In genomic region chr9:16672501-16672900, GRCh38 we compare ENCODE assay signal across 24 cellular contexts.
DNase-seq lines count a peak whose midpoint lies in the region; ATAC-seq and TF ChIP-seq lines count a peak whose summit lies in the region.
"Had no signal": no experiment of that assay in that cellular context is flagged by ENCODE, and none has a peak within 500 bp of the region (broad histone marks: within the 10 kb centered on the region; RNA-seq: fewer than 3 reads in every experiment).

No MANE protein-coding gene starts in this region.

- POLR2A ChIA-PET in HEK293 (lab: Yijun Ruan, JAX), result no interaction called here
- POLR2A ChIA-PET in activated CD8-positive, alpha-beta T cell treated with anti-CD3 and anti-CD28 coated beads, Interleukin-2, amount 10 ng/mL, durations not matched to agents 7 days and 5 days (lab: Charles Lee), result no interaction called here

- CTCF ChIA-PET in HEK293 (lab: Yijun Ruan, JAX), result interaction anchor here (0.6 kb wide), 1 partner anchor 54 kb away, joined by 3 read pairs; no protein-coding TSS in a partner anchor
- CTCF ChIA-PET in activated CD8-positive, alpha-beta T cell treated with anti-CD3 and anti-CD28 coated beads, Interleukin-2, amount 10 ng/mL, durations not matched to agents 7 days and 5 days (lab: Charles Lee), result no interaction called here

- H3K36me3 ChIP-seq in BLaER1 (no peaks in the 10 kb centered on the region), HEK293 (ENCODE audit: control insufficient read depth in 2 of 2, insufficient read depth in 1 of 2, low read length in 2 of 2) (no peaks in the 10 kb centered on the region)
- H3K36me3 ChIP-seq: Peyer's patch had no signal

- H3K4me3 ChIP-seq in BLaER1 (no peak overlapping the region), HEK293 (ENCODE audit: low read depth, low read length) (no peak overlapping the region)
- H3K4me3 ChIP-seq: GM12878, MG63, Peyer's patch had no signal

- H4K20me1 ChIP-seq in BLaER1, result no peaks in the 10 kb centered on the region

- H3K9me3 ChIP-seq in BLaER1 (no peaks in the 10 kb centered on the region), HEK293 (ENCODE audit: control insufficient read depth, insufficient read depth, low read depth, low read length) (no peaks in the 10 kb centered on the region)
- H3K9me3 ChIP-seq: MG63, Peyer's patch, SK-N-SH had no signal

- peaks cover 10% of the 10 kb centered on the region for H3K36me3 Mint-ChIP-seq in nephron (ENCODE audit: low read depth)
- no peaks in the 10 kb centered on the region for H3K36me3 Mint-ChIP-seq in T-helper 2 cell treated with Interferon-gamma antibody and Interleukin-4, amounts not matched to agents 5 μg/mL and 100 μg/mL, for 36 hours (ENCODE audit: low read depth)
- no peaks in the 10 kb centered on the region for H3K36me3 Mint-ChIP-seq in activated CD8-positive, alpha-beta T cell treated with anti-CD3 and anti-CD28 coated beads, Interleukin-2, amount 10 ng/mL, durations not matched to agents 7 days and 5 days (ENCODE audit: low read depth)
- H3K36me3 Mint-ChIP-seq: CD14-positive monocyte; CD8-positive, alpha-beta memory T cell had no signal

- H3K4me3 Mint-ChIP-seq in nephron, result no peak overlapping the region
- no peak overlapping the region for H3K4me3 Mint-ChIP-seq in T-helper 2 cell treated with Interferon-gamma antibody and Interleukin-4, amounts not matched to agents 5 μg/mL and 100 μg/mL, for 36 hours
- no peak overlapping the region for H3K4me3 Mint-ChIP-seq in activated CD8-positive, alpha-beta T cell treated with anti-CD3 and anti-CD28 coated beads, Interleukin-2, amount 10 ng/mL, durations not matched to agents 7 days and 5 days
- H3K4me3 Mint-ChIP-seq: CD14-positive monocyte; CD8-positive, alpha-beta memory T cell; T-helper 17 cell had no signal

- no peak overlapping the region for H3K9ac ChIP-seq in BLaER1
- H3K9ac ChIP-seq: SK-N-SH had no signal

- H3K27me3 ChIP-seq in BLaER1, result no peaks in the 10 kb centered on the region
- H3K27me3 ChIP-seq: MG63, Peyer's patch had no signal

- no peak for TF ChIP-seq CTCF in HEK293 (tag by site-specific recombination; IDR thresholded peaks at IDR 0.05)
- TF ChIP-seq CTCF in VCaP (conservative IDR thresholded peaks at IDR 0.05), result no peak
- TF ChIP-seq CTCF in nephron (IDR thresholded peaks at IDR 0.05; ENCODE audit: unreplicated experiment in 3 of 3), result no peak

- H3K4me1 Mint-ChIP-seq in nephron, result peaks cover 42% of the 10 kb centered on the region
- H3K4me1 Mint-ChIP-seq in T-helper 2 cell treated with Interferon-gamma antibody and Interleukin-4, amounts not matched to agents 5 μg/mL and 100 μg/mL, for 36 hours (ENCODE audit: low read depth), result no peaks in the 10 kb centered on the region
- H3K4me1 Mint-ChIP-seq in activated CD8-positive, alpha-beta T cell treated with anti-CD3 and anti-CD28 coated beads, Interleukin-2, amount 10 ng/mL, durations not matched to agents 7 days and 5 days (ENCODE audit: low read depth), result no peaks in the 10 kb centered on the region
- H3K4me1 Mint-ChIP-seq: CD14-positive monocyte; CD8-positive, alpha-beta memory T cell; T-helper 17 cell had no signal

- peak overlapping the region; percentile 22 to 53 (median 43) for H3K27ac Mint-ChIP-seq in nephron
- no peak overlapping the region for H3K27ac Mint-ChIP-seq in T-helper 2 cell treated with Interferon-gamma antibody and Interleukin-4, amounts not matched to agents 5 μg/mL and 100 μg/mL, for 36 hours
- H3K27ac Mint-ChIP-seq in activated CD8-positive, alpha-beta T cell treated with anti-CD3 and anti-CD28 coated beads, Interleukin-2, amount 10 ng/mL, durations not matched to agents 7 days and 5 days, result no peak overlapping the region
- H3K27ac Mint-ChIP-seq: CD14-positive monocyte; CD8-positive, alpha-beta memory T cell; T-helper 17 cell had no signal

- ATAC-seq in GM21717 (IDR thresholded peaks at IDR 0.05; ENCODE audit: unreplicated experiment), result no peak
- ATAC-seq in activated CD8-positive, alpha-beta T cell treated with anti-CD3 and anti-CD28 coated beads, Interleukin-2, amount 10 ng/mL, durations not matched to agents 7 days and 5 days, result no peak
- ATAC-seq in GM21381 (IDR thresholded peaks at IDR 0.05; ENCODE audit: unreplicated experiment), result no peak
- ATAC-seq: T-helper 17 cell had no signal

- H3K27me3 Mint-ChIP-seq in nephron (ENCODE audit: low read depth), result no peaks in the 10 kb centered on the region
- no peaks in the 10 kb centered on the region for H3K27me3 Mint-ChIP-seq in T-helper 2 cell treated with Interferon-gamma antibody and Interleukin-4, amounts not matched to agents 5 μg/mL and 100 μg/mL, for 36 hours (ENCODE audit: low read depth)
- no peaks in the 10 kb centered on the region for H3K27me3 Mint-ChIP-seq in activated CD8-positive, alpha-beta T cell treated with anti-CD3 and anti-CD28 coated beads, Interleukin-2, amount 10 ng/mL, durations not matched to agents 7 days and 5 days (ENCODE audit: low read depth)
- H3K27me3 Mint-ChIP-seq: CD8-positive, alpha-beta memory T cell; T-helper 17 cell had no signal

- DNase-seq in T-helper 2 cell treated with Interferon-gamma antibody and Interleukin-4, amounts not matched to agents 5 μg/mL and 100 μg/mL, for 36 hours (ENCODE audit: low spot score), result no peak
- no peak for DNase-seq in activated CD8-positive, alpha-beta T cell treated with anti-CD3 and anti-CD28 coated beads, Interleukin-2, amount 10 ng/mL, durations not matched to agents 7 days and 5 days
- DNase-seq: CD8-positive, alpha-beta memory T cell; DMS79; GDM1; KBM-7; MG63; NCI-H1105 treated with DMSO at 0.1 percent for 48 hours; NCI-H146; NCI-H2029; NCI-H524 treated with DMSO at 0.1 percent for 48 hours; NCI-H774; Peyer's patch; SIG-M5; SK-N-SH; T-helper 17 cell had no signal

- H3K4me1 ChIP-seq in BLaER1, result peaks cover 42% of the 10 kb centered on the region
- H3K4me1 ChIP-seq in HEK293 (ENCODE audit: control insufficient read depth, insufficient read depth, low read length), result peaks cover 8% of the 10 kb centered on the region; the same call in 1 of the 2 replicates
- H3K4me1 ChIP-seq: Peyer's patch had no signal

- no peaks in the 10 kb centered on the region for H3K9me3 Mint-ChIP-seq in nephron
- no peaks in the 10 kb centered on the region for H3K9me3 Mint-ChIP-seq in T-helper 2 cell treated with Interferon-gamma antibody and Interleukin-4, amounts not matched to agents 5 μg/mL and 100 μg/mL, for 36 hours
- no peaks in the 10 kb centered on the region for H3K9me3 Mint-ChIP-seq in activated CD8-positive, alpha-beta T cell treated with anti-CD3 and anti-CD28 coated beads, Interleukin-2, amount 10 ng/mL, durations not matched to agents 7 days and 5 days (ENCODE audit: insufficient read depth)

- H3K27ac ChIP-seq in BLaER1 (no peak overlapping the region), HEK293 (ENCODE audit: extremely low read depth, low read depth, low read length) (no peak overlapping the region), VCaP (peak overlapping the region; percentile 32)
- H3K27ac ChIP-seq: Peyer's patch had no signal

- peak overlapping the region; percentile 76 for H3K4me2 ChIP-seq in BLaER1
- H3K4me2 ChIP-seq: SK-N-SH had no signal

TF ChIP-seq in HEK293, 187 proteins besides CTCF, POLR2A, EP300 and RAD21 (continues in another document):
- TF ChIP-seq, protein P1, sequence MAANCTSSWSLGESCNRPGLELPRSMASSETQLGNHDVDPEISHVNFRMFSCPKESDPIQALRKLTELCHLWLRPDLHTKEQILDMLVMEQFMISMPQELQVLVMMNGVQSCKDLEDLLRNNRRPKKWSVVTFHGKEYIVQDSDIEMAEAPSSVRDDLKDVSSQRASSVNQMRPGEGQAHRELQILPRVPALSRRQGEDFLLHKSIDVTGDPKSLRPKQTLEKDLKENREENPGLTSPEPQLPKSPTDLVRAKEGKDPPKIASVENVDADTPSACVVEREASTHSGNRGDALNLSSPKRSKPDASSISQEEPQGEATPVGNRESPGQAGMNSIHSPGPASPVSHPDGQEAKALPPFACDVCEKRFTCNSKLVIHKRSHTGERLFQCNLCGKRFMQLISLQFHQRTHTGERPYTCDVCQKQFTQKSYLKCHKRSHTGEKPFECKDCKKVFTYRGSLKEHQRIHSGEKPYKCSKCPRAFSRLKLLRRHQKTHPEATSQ (tag by site-specific recombination; IDR thresholded peaks at IDR 0.05), result no peak
- TF ChIP-seq PRDM4 (tag by site-specific recombination; IDR thresholded peaks at IDR 0.05), result no peak
- no peak for TF ChIP-seq ZNF624 (tag by site-specific recombination; IDR thresholded peaks at IDR 0.05)
- TF ChIP-seq ZNF548 (tag by site-specific recombination; IDR thresholded peaks at IDR 0.05), result no peak
- TF ChIP-seq ZNF837 (tag by site-specific recombination; IDR thresholded peaks at IDR 0.05), result no peak

Comparison
In these comparisons a context has a peak if more than half of its experiments do, and no peak if none do; other contexts are left out.
1. H3K27ac Mint-ChIP-seq: peak in nephron (3 of 3); none in T-helper 2 cell treated with Interferon-gamma antibody and Interleukin-4, amounts not matched to agents 5 μg/mL and 100 μg/mL, for 36 hours (single experiment) and activated CD8-positive, alpha-beta T cell treated with anti-CD3 and anti-CD28 coated beads, Interleukin-2, amount 10 ng/mL, durations not matched to agents 7 days and 5 days (single experiment).